In genomic region chr17:44219636-44220210, GRCh38 we compare ENCODE assay signal across 8 cellular contexts. TPM values are rescaled to one million over a fixed set of nuclear protein-coding genes. Genes with fewer than 3 reads are reported as not detected.
DNase-seq lines count a peak whose midpoint lies in the region; ATAC-seq and TF ChIP-seq lines count a peak whose summit lies in the region.

A gene with protein sequence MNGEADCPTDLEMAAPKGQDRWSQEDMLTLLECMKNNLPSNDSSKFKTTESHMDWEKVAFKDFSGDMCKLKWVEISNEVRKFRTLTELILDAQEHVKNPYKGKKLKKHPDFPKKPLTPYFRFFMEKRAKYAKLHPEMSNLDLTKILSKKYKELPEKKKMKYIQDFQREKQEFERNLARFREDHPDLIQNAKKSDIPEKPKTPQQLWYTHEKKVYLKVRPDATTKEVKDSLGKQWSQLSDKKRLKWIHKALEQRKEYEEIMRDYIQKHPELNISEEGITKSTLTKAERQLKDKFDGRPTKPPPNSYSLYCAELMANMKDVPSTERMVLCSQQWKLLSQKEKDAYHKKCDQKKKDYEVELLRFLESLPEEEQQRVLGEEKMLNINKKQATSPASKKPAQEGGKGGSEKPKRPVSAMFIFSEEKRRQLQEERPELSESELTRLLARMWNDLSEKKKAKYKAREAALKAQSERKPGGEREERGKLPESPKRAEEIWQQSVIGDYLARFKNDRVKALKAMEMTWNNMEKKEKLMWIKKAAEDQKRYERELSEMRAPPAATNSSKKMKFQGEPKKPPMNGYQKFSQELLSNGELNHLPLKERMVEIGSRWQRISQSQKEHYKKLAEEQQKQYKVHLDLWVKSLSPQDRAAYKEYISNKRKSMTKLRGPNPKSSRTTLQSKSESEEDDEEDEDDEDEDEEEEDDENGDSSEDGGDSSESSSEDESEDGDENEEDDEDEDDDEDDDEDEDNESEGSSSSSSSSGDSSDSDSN (minus strand): TSS chr17:44219675. CDS start chr17:44218229, 1,446 bp downstream.

- H4K20me1 ChIP-seq in GM23248 (ENCODE audit: insufficient read depth) = no peaks in the 10 kb centered on the region

- H3K9me2 ChIP-seq in GM23248 (ENCODE audit: insufficient read depth) = no peaks in the 10 kb centered on the region

- H3K4me3 ChIP-seq in GM23248 (peak within 1 kb of the TSS; percentile 85), iPS-15b (ENCODE audit: low read depth, low read length) (peak within 1 kb of the TSS; percentile 79), gastrocnemius medialis (peak within 1 kb of the TSS; percentile 74 to 93 (median 86))

- no peaks in the 10 kb centered on the region for H3K9me3 Mint-ChIP-seq in MCF 10A (ENCODE audit: unreplicated experiment)

- WGBS in GM23248 (ENCODE audit: low coverage in 1 of 2, low lambda C conversion rate in 2 of 2, missing lambda C conversion rate in 2 of 2), 2 experiments = 1% methylated on average over 57 of the region's 68 CpGs; no CpG with 5 or more reads in 1 of the 2 experiments

- peak; percentile 65 for DNase-seq in Caki2 (ENCODE audit: low read depth)
- peak; percentile 77 for DNase-seq in GM23248
- peak; percentile 66 for DNase-seq in NCI-H1092 (lab: John Stamatoyannopoulos, UW)
- peak; percentile 66 for DNase-seq in T-helper 22 cell (ENCODE audit: low read depth)
- peak; percentile 40 for DNase-seq in MCF 10A (ENCODE audit: unreplicated experiment)
- peak; percentile 43 to 66 for DNase-seq in gastrocnemius medialis
- DNase-seq in cortex of kidney (lab: John Stamatoyannopoulos, UW) = no peak

- peak within 1 kb of the TSS; percentile 85 for H3K4me2 ChIP-seq in GM23248 (ENCODE audit: unreplicated experiment)

- peak within 1 kb of the TSS; percentile 85 for H3K27ac ChIP-seq in GM23248
- H3K27ac ChIP-seq in gastrocnemius medialis = peak within 1 kb of the TSS; percentile 95 to 100 (median 98)

- TF ChIP-seq CTCF in MCF 10A (IDR thresholded peaks at IDR 0.05; ENCODE audit: unreplicated experiment) (no peak), gastrocnemius medialis (IDR thresholded peaks at IDR 0.05 in 4 of 5, conservative IDR thresholded peaks at IDR 0.05 in 1 of 5) (no peak)

- H3F3A ChIP-seq in GM23248 (ENCODE audit: insufficient read depth) = peaks cover 16% of the 10 kb centered on the region

- peaks cover 37% of the 10 kb centered on the region for H3K36me3 Mint-ChIP-seq in MCF 10A (ENCODE audit: insufficient read depth, unreplicated experiment)

- peak within 1 kb of the TSS; percentile 98 for H3K9ac ChIP-seq in GM23248
- H3K9ac ChIP-seq in iPS-15b (ENCODE audit: low read depth, low read length) = peak within 1 kb of the TSS; percentile 79

- H3K9me3 ChIP-seq in GM23248 (ENCODE audit: low read depth) = no peaks in the 10 kb centered on the region
- H3K9me3 ChIP-seq in iPS-15b (ENCODE audit: control insufficient read depth, insufficient read depth, low read length) = no peaks in the 10 kb centered on the region
- no peaks in the 10 kb centered on the region for H3K9me3 ChIP-seq in gastrocnemius medialis

- intact Hi-C loops in MCF 10A (cut with micrococcal nuclease) = loop anchor here (2.0 kb wide), 1 partner anchor 105 kb away; the partner anchor contains the start of gene SLC25A39
- intact Hi-C loops in gastrocnemius medialis (cut with DNase I; ENCODE audit: low total_unique reads) = loop anchor here (5.0 kb wide), 1 partner anchor 283 kb away; the partner anchor contains the start of gene GPATCH8

- peaks cover 17% of the 10 kb centered on the region for H3K36me3 ChIP-seq in GM23248 (ENCODE audit: low read depth)
- peaks cover 20% of the 10 kb centered on the region for H3K36me3 ChIP-seq in iPS-15b (ENCODE audit: control insufficient read depth, insufficient read depth, low read length)
- peaks cover 0 to 18% of the 10 kb centered on the region in 2 donors for H3K36me3 ChIP-seq in gastrocnemius medialis

- H3K4me1 ChIP-seq in GM23248 (ENCODE audit: insufficient read depth) (peaks cover 27% of the 10 kb centered on the region), iPS-15b (ENCODE audit: control insufficient read depth, insufficient read depth, low read length) (peaks cover 6% of the 10 kb centered on the region), gastrocnemius medialis (peaks cover 43 to 51% of the 10 kb centered on the region in 2 donors)

- no TSS peak for BruUV-seq in MCF 10A (replicated peaks; lab: Mats Ljungman, UMichigan)

- peaks cover 42% of the 10 kb centered on the region for H3K79me2 ChIP-seq in GM23248 (ENCODE audit: insufficient read depth)

- no peaks in the 10 kb centered on the region for H3K27me3 Mint-ChIP-seq in MCF 10A (ENCODE audit: insufficient read depth, unreplicated experiment)

- H3K4me1 Mint-ChIP-seq in MCF 10A (ENCODE audit: insufficient read depth, unreplicated experiment) = peaks cover 30% of the 10 kb centered on the region

- in situ Hi-C loops in Caki2 (cut with HindIII; ENCODE audit: low pct_unique_long_range_greater_than_20kb, low sequenced_read_pairs) = no loop called here
- in situ Hi-C loops in GM23248 (cut with MboI) = loop anchor here (5.0 to 25.0 kb wide), 3 partner anchors 108 to 418 kb away; no protein-coding TSS in a partner anchor
- in situ Hi-C loops in gastrocnemius medialis (cut with MboI; ENCODE audit: low sequenced_read_pairs in 4 of 4) = loop anchor here in 3 of 4 donors (5.0 to 25.0 kb wide), 2 partner anchors 103 to 293 kb away; partner anchors contain the start of genes GPATCH8 (in 3 of the 3) and SLC25A39 (in 1 of the 3)

- ATAC-seq in gastrocnemius medialis = peak; percentile 15 to 22

- TF ChIP-seq POLR2A in gastrocnemius medialis (IDR thresholded peaks at IDR 0.05) = no peak

- H2AFZ ChIP-seq in GM23248 = peak within 1 kb of the TSS; percentile 37; the same call in 1 of the 2 replicates

- peak within 1 kb of the TSS; percentile 86 for H3K27ac Mint-ChIP-seq in MCF 10A (ENCODE audit: low read depth, unreplicated experiment)

- CTCF ChIA-PET in MCF 10A (lab: Yijun Ruan, JAX) = interaction anchor here (0.6 to 1.7 kb wide), 6 partner anchors 10 to 213 kb away, joined by 3 to 4 read pairs (median 3); partner anchors contain the start of gene SLC25A39

- H3K4me3 Mint-ChIP-seq in MCF 10A (ENCODE audit: unreplicated experiment) = peak within 1 kb of the TSS; percentile 98

- H3K27me3 ChIP-seq in GM23248 (replicated peaks; ENCODE audit: insufficient read depth) (no peaks in the 10 kb centered on the region), iPS-15b (ENCODE audit: control insufficient read depth, insufficient read depth, low read length) (no peaks in the 10 kb centered on the region), gastrocnemius medialis (no peaks in the 10 kb centered on the region)

- POLR2A ChIA-PET in MCF 10A (lab: Yijun Ruan, JAX) = interaction anchor here (0.6 to 7.4 kb wide), 16 partner anchors 16 to 830 kb away, joined by 3 to 65 read pairs (median 4); partner anchors contain the start of genes ATXN7L3, GRN, RUNDC3A and SLC25A39

RNA-seq across cellular contexts. Expression of the gene that starts here (rescaled TPM):
- total RNA-seq in Caki2 (2014; rRNA removed; shearing (Covaris generic); ENCODE audit: low replicate concordance) = 64.1 and 68.7 TPM in 2 replicates
- 61.1 and 62.3 TPM in 2 replicates for total RNA-seq in GM23248 (2014; rRNA removed; shearing (Covaris generic))
- polyA plus RNA-seq in GM23248 (2016; fragmentation: Nextera tagmentation; extraction: Ambion mirVana) = 48.2 and 48.4 TPM in 2 replicates
- total RNA-seq in MCF 10A (2022) (71.4 and 79.7 TPM in 2 replicates), gastrocnemius medialis (10 to 100 TPM; 36.2 to 64.3 (median 46.0) TPM)
